17 cellular contexts compared by ENCODE assay signal in genomic region chr12:13373131-13373530, GRCh38.
A peak's percentile ranks its signal among the peaks of the same experiment; 100 is the strongest.
DNase-seq lines count a peak whose midpoint lies in the region; ATAC-seq and TF ChIP-seq lines count a peak whose summit lies in the region.
"Had no signal": no experiment of that assay in that cellular context is flagged by ENCODE, and none has a peak within 500 bp of the region (broad histone marks: within the 10 kb centered on the region; RNA-seq: fewer than 3 reads in every experiment).

No MANE protein-coding gene starts in this region.

- H3K79me2 ChIP-seq in osteoblast (ENCODE audit: insufficient read depth, low read length): no peaks in the 10 kb centered on the region

- H3K9me3 ChIP-seq in esophagus muscularis mucosa (no peaks in the 10 kb centered on the region), osteoblast (ENCODE audit: low read depth, low read length) (no peaks in the 10 kb centered on the region)

- intact Hi-C loops in activated CD4-positive, alpha-beta T cell treated with anti-CD3 and anti-CD28 coated beads, Interleukin-2, amount 10 ng/mL, durations not matched to agents 24 days and 14 days (cut with micrococcal nuclease): no loop called here
- intact Hi-C loops in esophagus muscularis mucosa (cut with DNase I): no loop called here

- ATAC-seq in HG02870 (IDR thresholded peaks at IDR 0.05; ENCODE audit: unreplicated experiment): no peak
- no peak for ATAC-seq in activated T-cell treated with anti-CD3 and anti-CD28 coated beads, Interleukin-2, amount 50 U/mL, for 4 hours
- ATAC-seq: HepG2 had no signal

- H3K27ac ChIP-seq in esophagus muscularis mucosa (replicated peaks in 1 of 4) (no peak overlapping the region), osteoblast (ENCODE audit: low read depth, low read length) (no peak overlapping the region)
- H3K27ac ChIP-seq: BLaER1 had no signal

- H3K36me3 Mint-ChIP-seq in activated CD4-positive, alpha-beta T cell treated with anti-CD3 and anti-CD28 coated beads, Interleukin-2, amount 10 ng/mL, durations not matched to agents 24 days and 14 days (ENCODE audit: low read depth): no peaks in the 10 kb centered on the region
- no peaks in the 10 kb centered on the region for H3K36me3 Mint-ChIP-seq in activated T-cell treated with anti-CD3 and anti-CD28 coated beads, Interleukin-2, amount 50 U/mL, for 4 hours (ENCODE audit: insufficient read depth)
- H3K36me3 Mint-ChIP-seq: CD14-positive monocyte; CD4-positive, alpha-beta memory T cell had no signal

- H3K36me3 ChIP-seq in esophagus muscularis mucosa: no peaks in the 10 kb centered on the region
- no peaks in the 10 kb centered on the region for H3K36me3 ChIP-seq in osteoblast (ENCODE audit: insufficient read depth, low read length)
- H3K36me3 ChIP-seq: BLaER1 had no signal

- peaks cover 0 to 10% (median 6%) of the 10 kb centered on the region in 4 donors for H3K4me1 ChIP-seq in esophagus muscularis mucosa
- no peaks in the 10 kb centered on the region for H3K4me1 ChIP-seq in osteoblast (ENCODE audit: insufficient read depth, low read length)
- H3K4me1 ChIP-seq: BLaER1 had no signal

- 81% methylated on average over 6 of the region's 6 CpGs for WGBS in esophagus muscularis mucosa

- TF ChIP-seq EP300 in esophagus muscularis mucosa (IDR thresholded peaks at IDR 0.05): no peak

- no peak overlapping the region for H3K27ac Mint-ChIP-seq in activated CD4-positive, alpha-beta T cell treated with anti-CD3 and anti-CD28 coated beads, Interleukin-2, amount 10 ng/mL, durations not matched to agents 24 days and 14 days
- H3K27ac Mint-ChIP-seq: CD14-positive monocyte; CD4-positive, alpha-beta memory T cell; IgD-negative memory B cell had no signal

- peaks cover 3% of the 10 kb centered on the region for H3K27me3 Mint-ChIP-seq in activated CD4-positive, alpha-beta T cell treated with anti-CD3 and anti-CD28 coated beads, Interleukin-2, amount 10 ng/mL, durations not matched to agents 24 days and 14 days
- peaks cover 4% of the 10 kb centered on the region for H3K27me3 Mint-ChIP-seq in activated T-cell treated with anti-CD3 and anti-CD28 coated beads, Interleukin-2, amount 50 U/mL, for 4 hours (ENCODE audit: low read depth)
- H3K27me3 Mint-ChIP-seq: IgD-negative memory B cell had no signal

- H2AFZ ChIP-seq in osteoblast (ENCODE audit: low read length): no peak overlapping the region

- H3K4me1 Mint-ChIP-seq in activated CD4-positive, alpha-beta T cell treated with anti-CD3 and anti-CD28 coated beads, Interleukin-2, amount 10 ng/mL, durations not matched to agents 24 days and 14 days: no peaks in the 10 kb centered on the region
- no peaks in the 10 kb centered on the region for H3K4me1 Mint-ChIP-seq in activated T-cell treated with anti-CD3 and anti-CD28 coated beads, Interleukin-2, amount 50 U/mL, for 4 hours (ENCODE audit: low read depth)
- H3K4me1 Mint-ChIP-seq: CD14-positive monocyte; CD4-positive, alpha-beta memory T cell had no signal

- TF ChIP-seq CTCF in esophagus muscularis mucosa (IDR thresholded peaks at IDR 0.05) (no peak), osteoblast (IDR thresholded peaks at IDR 0.05; ENCODE audit: extremely low read depth, low read depth, low read length) (no peak)

- no peak overlapping the region for H3K4me3 Mint-ChIP-seq in activated CD4-positive, alpha-beta T cell treated with anti-CD3 and anti-CD28 coated beads, Interleukin-2, amount 10 ng/mL, durations not matched to agents 24 days and 14 days
- no peak overlapping the region for H3K4me3 Mint-ChIP-seq in activated T-cell treated with anti-CD3 and anti-CD28 coated beads, Interleukin-2, amount 50 U/mL, for 4 hours
- H3K4me3 Mint-ChIP-seq: CD14-positive monocyte; CD4-positive, alpha-beta memory T cell had no signal

- H3K9me3 Mint-ChIP-seq in activated CD4-positive, alpha-beta T cell treated with anti-CD3 and anti-CD28 coated beads, Interleukin-2, amount 10 ng/mL, durations not matched to agents 24 days and 14 days: no peaks in the 10 kb centered on the region
- no peaks in the 10 kb centered on the region for H3K9me3 Mint-ChIP-seq in activated T-cell treated with anti-CD3 and anti-CD28 coated beads, Interleukin-2, amount 50 U/mL, for 4 hours

- H3K4me2 ChIP-seq in osteoblast (ENCODE audit: insufficient read depth, low read length): no peak overlapping the region
- H3K4me2 ChIP-seq: BLaER1 had no signal

- no peak for TF ChIP-seq POLR2A in esophagus muscularis mucosa (IDR thresholded peaks at IDR 0.05; ENCODE audit: low read depth)

- H3K27me3 ChIP-seq in esophagus muscularis mucosa (no peaks in the 10 kb centered on the region), osteoblast (ENCODE audit: insufficient read depth, low read length) (peaks cover 12% of the 10 kb centered on the region)
- H3K27me3 ChIP-seq: BLaER1 had no signal

- H4K20me1 ChIP-seq in osteoblast (ENCODE audit: insufficient read depth, low read length): no peaks in the 10 kb centered on the region
- H4K20me1 ChIP-seq: BLaER1 had no signal

- peak; percentile 23 for DNase-seq in activated CD4-positive, alpha-beta T cell treated with anti-CD3 and anti-CD28 coated beads, Interleukin-2, amount 10 ng/mL, durations not matched to agents 24 days and 14 days
- no peak for DNase-seq in activated CD4-positive, alpha-beta T cell treated with anti-CD3 and anti-CD28 coated beads, Interleukin-2, amount 50 U/mL, for 1 hour
- DNase-seq in NCI-H82 treated with DMSO at 0.1 percent for 48 hours (lab: John Stamatoyannopoulos, UW; ENCODE audit: unreplicated experiment) (peak; percentile 29), esophagus muscularis mucosa (ENCODE audit: extremely low spot score) (peak; percentile 79), osteoblast (ENCODE audit: insufficient read length, low spot score, missing footprints) (peak; percentile 41), T1000 (lab: John Stamatoyannopoulos, UW) (no peak)
- DNase-seq in activated T-cell treated with anti-CD3 and anti-CD28 coated beads, Interleukin-2, amount 50 U/mL, for 4 hours: no peak
- DNase-seq: 8988T; CD4-positive, alpha-beta memory T cell; DMS79 treated with DMSO at 0.1 percent for 48 hours; GF-D8; HCEC 1CT had no signal

- no peak overlapping the region for H3K4me3 ChIP-seq in esophagus muscularis mucosa
- H3K4me3 ChIP-seq in osteoblast (ENCODE audit: insufficient read depth, low read length): no peak overlapping the region
- H3K4me3 ChIP-seq: BLaER1 had no signal

Comparison
In these comparisons a context has a peak if more than half of its experiments do, and no peak if none do; other contexts are left out.
1. DNase-seq: peak in activated CD4-positive, alpha-beta T cell treated with anti-CD3 and anti-CD28 coated beads, Interleukin-2, amount 10 ng/mL, durations not matched to agents 24 days and 14 days (single experiment), NCI-H82 treated with DMSO at 0.1 percent for 48 hours (single experiment), esophagus muscularis mucosa (single experiment) and osteoblast (single experiment); none in activated CD4-positive, alpha-beta T cell treated with anti-CD3 and anti-CD28 coated beads, Interleukin-2, amount 50 U/mL, for 1 hour (single experiment), activated T-cell treated with anti-CD3 and anti-CD28 coated beads, Interleukin-2, amount 50 U/mL, for 4 hours (single experiment) and T1000 (single experiment).